In the genomic region with DNA sequence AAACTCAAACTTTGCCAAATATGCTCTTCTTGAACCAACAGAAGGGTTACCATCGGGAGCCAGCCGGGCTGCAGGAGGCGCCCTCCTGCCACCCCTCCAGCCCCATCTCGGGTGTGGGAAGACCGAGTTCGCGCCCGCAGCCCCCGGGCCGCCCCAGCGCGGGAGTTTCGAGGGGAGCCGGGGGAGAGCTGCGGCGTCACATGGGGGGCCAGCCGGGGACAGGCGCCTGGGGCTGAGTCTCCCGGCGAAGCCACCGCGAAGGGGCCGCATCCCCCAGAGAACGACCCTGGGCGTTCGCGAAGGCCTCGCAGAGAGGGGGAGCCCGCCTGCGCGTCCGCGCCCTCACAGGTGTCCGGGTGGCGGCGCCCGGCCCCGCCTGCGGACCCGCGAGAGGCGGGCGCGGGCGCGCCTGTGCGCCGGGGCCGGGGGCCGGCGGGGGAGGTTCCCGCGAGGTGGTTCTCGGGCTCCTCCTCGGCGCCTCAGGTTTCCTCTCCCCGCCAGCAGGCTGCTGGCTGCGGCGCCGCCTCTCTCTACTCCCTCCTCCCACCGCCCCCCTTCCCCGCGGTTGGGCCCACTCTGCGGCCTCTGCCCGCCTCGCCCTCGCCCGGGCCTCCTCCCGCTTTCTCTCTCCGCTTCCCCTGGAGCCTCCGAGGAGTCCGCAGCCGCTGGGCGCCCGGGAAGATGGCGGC, we compare ENCODE assay signal across 1 cellular context.
A peak's percentile ranks its signal among the peaks of the same experiment; 100 is the strongest.
TF ChIP-seq lines count a peak whose summit lies in the region.

A gene with protein sequence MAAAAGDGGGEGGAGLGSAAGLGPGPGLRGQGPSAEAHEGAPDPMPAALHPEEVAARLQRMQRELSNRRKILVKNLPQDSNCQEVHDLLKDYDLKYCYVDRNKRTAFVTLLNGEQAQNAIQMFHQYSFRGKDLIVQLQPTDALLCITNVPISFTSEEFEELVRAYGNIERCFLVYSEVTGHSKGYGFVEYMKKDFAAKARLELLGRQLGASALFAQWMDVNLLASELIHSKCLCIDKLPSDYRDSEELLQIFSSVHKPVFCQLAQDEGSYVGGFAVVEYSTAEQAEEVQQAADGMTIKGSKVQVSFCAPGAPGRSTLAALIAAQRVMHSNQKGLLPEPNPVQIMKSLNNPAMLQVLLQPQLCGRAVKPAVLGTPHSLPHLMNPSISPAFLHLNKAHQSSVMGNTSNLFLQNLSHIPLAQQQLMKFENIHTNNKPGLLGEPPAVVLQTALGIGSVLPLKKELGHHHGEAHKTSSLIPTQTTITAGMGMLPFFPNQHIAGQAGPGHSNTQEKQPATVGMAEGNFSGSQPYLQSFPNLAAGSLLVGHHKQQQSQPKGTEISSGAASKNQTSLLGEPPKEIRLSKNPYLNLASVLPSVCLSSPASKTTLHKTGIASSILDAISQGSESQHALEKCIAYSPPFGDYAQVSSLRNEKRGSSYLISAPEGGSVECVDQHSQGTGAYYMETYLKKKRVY (plus strand): TSS at position 584 of the 689 bp plus-strand sequence. CDS start 98 bp downstream, at position 682.

TF ChIP-seq in GM23338, 12 proteins besides CTCF, POLR2A, EP300 and RAD21:
- no peak for TF ChIP-seq ZNF114 (CRISPR knock-in tag; IDR thresholded peaks at IDR 0.05)
- TF ChIP-seq JUNB (IDR thresholded peaks at IDR 0.05; ENCODE audit: unreplicated experiment), result no peak
- TF ChIP-seq, protein P1, sequence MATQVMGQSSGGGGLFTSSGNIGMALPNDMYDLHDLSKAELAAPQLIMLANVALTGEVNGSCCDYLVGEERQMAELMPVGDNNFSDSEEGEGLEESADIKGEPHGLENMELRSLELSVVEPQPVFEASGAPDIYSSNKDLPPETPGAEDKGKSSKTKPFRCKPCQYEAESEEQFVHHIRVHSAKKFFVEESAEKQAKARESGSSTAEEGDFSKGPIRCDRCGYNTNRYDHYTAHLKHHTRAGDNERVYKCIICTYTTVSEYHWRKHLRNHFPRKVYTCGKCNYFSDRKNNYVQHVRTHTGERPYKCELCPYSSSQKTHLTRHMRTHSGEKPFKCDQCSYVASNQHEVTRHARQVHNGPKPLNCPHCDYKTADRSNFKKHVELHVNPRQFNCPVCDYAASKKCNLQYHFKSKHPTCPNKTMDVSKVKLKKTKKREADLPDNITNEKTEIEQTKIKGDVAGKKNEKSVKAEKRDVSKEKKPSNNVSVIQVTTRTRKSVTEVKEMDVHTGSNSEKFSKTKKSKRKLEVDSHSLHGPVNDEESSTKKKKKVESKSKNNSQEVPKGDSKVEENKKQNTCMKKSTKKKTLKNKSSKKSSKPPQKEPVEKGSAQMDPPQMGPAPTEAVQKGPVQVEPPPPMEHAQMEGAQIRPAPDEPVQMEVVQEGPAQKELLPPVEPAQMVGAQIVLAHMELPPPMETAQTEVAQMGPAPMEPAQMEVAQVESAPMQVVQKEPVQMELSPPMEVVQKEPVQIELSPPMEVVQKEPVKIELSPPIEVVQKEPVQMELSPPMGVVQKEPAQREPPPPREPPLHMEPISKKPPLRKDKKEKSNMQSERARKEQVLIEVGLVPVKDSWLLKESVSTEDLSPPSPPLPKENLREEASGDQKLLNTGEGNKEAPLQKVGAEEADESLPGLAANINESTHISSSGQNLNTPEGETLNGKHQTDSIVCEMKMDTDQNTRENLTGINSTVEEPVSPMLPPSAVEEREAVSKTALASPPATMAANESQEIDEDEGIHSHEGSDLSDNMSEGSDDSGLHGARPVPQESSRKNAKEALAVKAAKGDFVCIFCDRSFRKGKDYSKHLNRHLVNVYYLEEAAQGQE (IDR thresholded peaks at IDR 0.05; ENCODE audit: unreplicated experiment), result no peak
- TF ChIP-seq, protein P2, sequence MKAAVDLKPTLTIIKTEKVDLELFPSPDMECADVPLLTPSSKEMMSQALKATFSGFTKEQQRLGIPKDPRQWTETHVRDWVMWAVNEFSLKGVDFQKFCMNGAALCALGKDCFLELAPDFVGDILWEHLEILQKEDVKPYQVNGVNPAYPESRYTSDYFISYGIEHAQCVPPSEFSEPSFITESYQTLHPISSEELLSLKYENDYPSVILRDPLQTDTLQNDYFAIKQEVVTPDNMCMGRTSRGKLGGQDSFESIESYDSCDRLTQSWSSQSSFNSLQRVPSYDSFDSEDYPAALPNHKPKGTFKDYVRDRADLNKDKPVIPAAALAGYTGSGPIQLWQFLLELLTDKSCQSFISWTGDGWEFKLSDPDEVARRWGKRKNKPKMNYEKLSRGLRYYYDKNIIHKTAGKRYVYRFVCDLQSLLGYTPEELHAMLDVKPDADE (IDR thresholded peaks at IDR 0.05), result no peak
- TF ChIP-seq POLR2AphosphoS5 (IDR thresholded peaks at IDR 0.05; ENCODE audit: low read depth), result peak; percentile 43
- TF ChIP-seq CREB1 (CRISPR knock-in tag; IDR thresholded peaks at IDR 0.05; ENCODE audit: low read depth), result peak; percentile 40; the same call in 1 of the 2 replicates
- no peak for TF ChIP-seq EZH2phosphoT487 (IDR thresholded peaks at IDR 0.05; ENCODE audit: unreplicated experiment)
- TF ChIP-seq STAT1 (IDR thresholded peaks at IDR 0.05; ENCODE audit: unreplicated experiment), result no peak
